ENCODE assay signal across 1 cellular context in genomic region chr3:32881624-32882023, GRCh38.
TF ChIP-seq lines count a peak whose summit lies in the region.

No MANE protein-coding gene starts in this region.

TF ChIP-seq in WTC11, 78 proteins besides CTCF, POLR2A, EP300 and RAD21 (continued from another document):
- TF ChIP-seq ZNF219 (CRISPR knock-in tag; IDR thresholded peaks at IDR 0.05; ENCODE audit: borderline replicate concordance) (no peak), OVOL2 (CRISPR knock-in tag; IDR thresholded peaks at IDR 0.05; ENCODE audit: borderline replicate concordance) (no peak), ETV6 (CRISPR knock-in tag; IDR thresholded peaks at IDR 0.05) (no peak), NFE2L1 (CRISPR knock-in tag; IDR thresholded peaks at IDR 0.05) (no peak), NFYB (CRISPR knock-in tag; conservative IDR thresholded peaks at IDR 0.05; ENCODE audit: low read depth) (no peak), ZNF121 (CRISPR knock-in tag; IDR thresholded peaks at IDR 0.05) (no peak), ZNF396 (CRISPR knock-in tag; IDR thresholded peaks at IDR 0.05; ENCODE audit: borderline replicate concordance) (no peak), NR2C2 (CRISPR knock-in tag; IDR thresholded peaks at IDR 0.05) (no peak), RELA (CRISPR knock-in tag; IDR thresholded peaks at IDR 0.05; ENCODE audit: borderline replicate concordance) (no peak), NR1H2 (CRISPR knock-in tag; IDR thresholded peaks at IDR 0.05) (no peak), SMAD4 (CRISPR knock-in tag; IDR thresholded peaks at IDR 0.05) (no peak), TP53 (CRISPR knock-in tag; IDR thresholded peaks at IDR 0.05) (no peak)
